ENCODE assay signal across 9 cellular contexts in the genomic region with DNA sequence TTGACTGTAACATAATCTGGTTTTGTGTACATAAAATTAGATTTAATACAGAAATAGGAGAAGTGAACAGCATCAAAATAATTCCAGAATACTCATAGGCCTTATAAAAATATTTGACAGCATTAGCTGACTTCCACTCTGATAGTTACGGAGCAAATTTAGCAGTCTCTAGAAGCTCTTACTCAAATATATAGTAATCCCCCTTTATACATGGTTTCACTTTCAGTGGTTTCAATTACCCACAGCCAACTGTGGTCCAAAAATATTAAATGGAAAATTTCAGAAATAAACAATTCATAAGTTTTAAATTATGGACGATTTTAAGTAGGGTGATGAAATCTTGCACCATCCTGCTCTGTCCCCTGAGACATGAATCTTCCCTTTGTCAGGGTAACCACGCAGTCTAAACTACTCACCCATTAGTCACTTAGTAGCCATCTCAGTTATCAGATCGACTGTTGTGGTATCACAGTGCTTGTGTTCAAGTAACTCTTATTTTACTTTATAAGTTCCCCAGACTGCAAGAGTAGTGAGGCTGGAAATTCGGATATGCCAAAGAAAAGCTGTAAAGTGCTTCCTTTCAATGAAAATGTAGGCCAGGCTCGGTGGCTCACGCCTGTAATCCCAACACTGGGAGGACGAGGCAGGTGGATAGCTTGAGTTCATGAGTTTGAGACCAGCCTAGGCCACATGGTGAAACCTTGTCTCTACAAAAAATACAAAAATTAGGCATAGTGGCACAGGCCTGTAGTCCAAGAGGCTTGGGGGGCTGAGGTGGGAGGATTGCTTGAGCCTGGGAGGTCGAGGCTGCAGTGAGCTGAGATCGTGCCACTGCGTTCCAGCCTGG. TPM values are rescaled to one million over a fixed set of nuclear protein-coding genes. Genes with fewer than 3 reads are reported as not detected.
DNase-seq lines count a peak whose midpoint lies in the region; ATAC-seq, FAIRE-seq and TF ChIP-seq lines count a peak whose summit lies in the region.
"Had no signal": no experiment of that assay in that cellular context is flagged by ENCODE, and none has a peak within 500 bp of the region (broad histone marks: within the 10 kb centered on the region; RNA-seq: fewer than 3 reads in every experiment).

No MANE protein-coding gene starts in this region.

- TF ChIP-seq POLR2A in HepG2 (IDR thresholded peaks at IDR 0.05; ENCODE audit: insufficient read depth in 1 of 2, low read depth in 2 of 2, low read length in 2 of 2) (no peak), Peyer's patch (IDR thresholded peaks at IDR 0.05) (no peak)

- WGBS in HepG2 (ENCODE audit: low lambda C conversion rate): 47% methylated on average over 11 of the region's 11 CpGs

- no peak for FAIRE-seq in HepG2 (lab: Jason Lieb, UNC)

- no peaks in the 10 kb centered on the region for H3K27me3 ChIP-seq in subcutaneous abdominal adipose tissue (ENCODE audit: control insufficient read depth in 5 of 5, insufficient read depth in 4 of 5, low read length in 5 of 5)
- H3K27me3 ChIP-seq in HepG2 (ENCODE audit: control insufficient read depth in 1 of 2, insufficient read depth in 2 of 2, low read length in 2 of 2): no peaks in the 10 kb centered on the region
- no peaks in the 10 kb centered on the region for H3K27me3 ChIP-seq in Peyer's patch
- H3K27me3 ChIP-seq: suprapubic skin had no signal

- TF ChIP-seq RAD21 in HepG2 (CRISPR knock-in tag; IDR thresholded peaks at IDR 0.05): no peak

- H3K4me1 ChIP-seq in subcutaneous abdominal adipose tissue (ENCODE audit: control insufficient read depth in 5 of 5, insufficient read depth in 5 of 5, low read length in 5 of 5) (peaks cover 0 to 2% (median 0%) of the 10 kb centered on the region in 5 donors), HepG2 (ENCODE audit: insufficient read depth, low read length) (no peaks in the 10 kb centered on the region), Peyer's patch (no peaks in the 10 kb centered on the region)

- no peak for DNase-seq in activated T-cell treated with anti-CD3 and anti-CD28 coated beads, Interleukin-2, amount 50 U/mL, for 4 hours
- DNase-seq in activated T-cell treated with anti-CD3 and anti-CD28 coated beads for 4 hours: no peak
- DNase-seq in activated naive CD8-positive, alpha-beta T cell treated with anti-CD3 and anti-CD28 coated beads for 36 hours: no peak
- no peak for DNase-seq in HepG2 (ENCODE audit: low spot score)
- no peak for DNase-seq in UCSD-AML1 (lab: John Stamatoyannopoulos, UW; ENCODE audit: unreplicated experiment)
- no peak for DNase-seq in Peyer's patch

- no peak overlapping the region for H3K4me3 Mint-ChIP-seq in activated T-cell treated with anti-CD3 and anti-CD28 coated beads, Interleukin-2, amount 50 U/mL, for 4 hours
- no peak overlapping the region for H3K4me3 Mint-ChIP-seq in activated naive CD8-positive, alpha-beta T cell treated with anti-CD3 and anti-CD28 coated beads for 36 hours

- H3K79me2 ChIP-seq in HepG2 (ENCODE audit: insufficient read depth, low read length): no peaks in the 10 kb centered on the region

- H3K27me3 Mint-ChIP-seq in activated T-cell treated with anti-CD3 and anti-CD28 coated beads, Interleukin-2, amount 50 U/mL, for 4 hours (ENCODE audit: low read depth): no peaks in the 10 kb centered on the region
- peaks cover 3% of the 10 kb centered on the region for H3K27me3 Mint-ChIP-seq in activated naive CD8-positive, alpha-beta T cell treated with anti-CD3 and anti-CD28 coated beads for 36 hours

- no peak overlapping the region for H2AFZ ChIP-seq in HepG2 (ENCODE audit: low read length)

- peak; percentile 69 to 70 for ATAC-seq in activated T-cell treated with anti-CD3 and anti-CD28 coated beads, Interleukin-2, amount 50 U/mL, for 4 hours
- ATAC-seq in HG03108 (IDR thresholded peaks at IDR 0.05; ENCODE audit: unreplicated experiment): peak; percentile 66
- ATAC-seq in HepG2: no peak

- H3K27ac Mint-ChIP-seq in activated naive CD8-positive, alpha-beta T cell treated with anti-CD3 and anti-CD28 coated beads for 36 hours: peak overlapping the region; percentile 60

- H3K9ac ChIP-seq in subcutaneous abdominal adipose tissue (ENCODE audit: low read length in 5 of 5) (no peak overlapping the region), HepG2 (ENCODE audit: insufficient read depth, low read depth, low read length) (no peak overlapping the region)

- intact Hi-C loops in HepG2 (cut with micrococcal nuclease; ENCODE audit: unreplicated experiment): no loop called here

- H3K4me2 ChIP-seq in HepG2 (ENCODE audit: low read depth, low read length): no peak overlapping the region

- in situ Hi-C loops in HepG2 (cut with HindIII; ENCODE audit: extremely low pct_ligation_motif_present, low pct_unique_long_range_greater_than_20kb): no loop called here

- no peaks in the 10 kb centered on the region for H3K36me3 ChIP-seq in subcutaneous abdominal adipose tissue (ENCODE audit: control insufficient read depth in 5 of 5, insufficient read depth in 5 of 5, low read length in 5 of 5)
- H3K36me3 ChIP-seq in HepG2 (replicated peaks in 1 of 2; ENCODE audit: control insufficient read depth in 1 of 2, insufficient read depth in 2 of 2, low read length in 2 of 2): no peaks in the 10 kb centered on the region
- H3K36me3 ChIP-seq in Peyer's patch: no peaks in the 10 kb centered on the region
- H3K36me3 ChIP-seq: suprapubic skin had no signal

- H3K36me3 Mint-ChIP-seq in activated T-cell treated with anti-CD3 and anti-CD28 coated beads, Interleukin-2, amount 50 U/mL, for 4 hours (ENCODE audit: insufficient read depth): no peaks in the 10 kb centered on the region
- H3K36me3 Mint-ChIP-seq in activated naive CD8-positive, alpha-beta T cell treated with anti-CD3 and anti-CD28 coated beads for 36 hours: no peaks in the 10 kb centered on the region

- H3K9me3 Mint-ChIP-seq in activated T-cell treated with anti-CD3 and anti-CD28 coated beads, Interleukin-2, amount 50 U/mL, for 4 hours: no peaks in the 10 kb centered on the region
- no peaks in the 10 kb centered on the region for H3K9me3 Mint-ChIP-seq in activated naive CD8-positive, alpha-beta T cell treated with anti-CD3 and anti-CD28 coated beads for 36 hours

- H3K4me3 ChIP-seq in subcutaneous abdominal adipose tissue (ENCODE audit: low read depth in 1 of 5, low read length in 5 of 5): peak overlapping the region in 1 of 5 donors; percentile 11
- no peak overlapping the region for H3K4me3 ChIP-seq in HepG2 (replicated peaks in 1 of 3; ENCODE audit: insufficient read depth in 1 of 3, low read depth in 2 of 3, low read length in 3 of 3)
- H3K4me3 ChIP-seq in Peyer's patch: no peak overlapping the region
- H3K4me3 ChIP-seq: suprapubic skin had no signal

- H3K27ac ChIP-seq in subcutaneous abdominal adipose tissue (ENCODE audit: low read depth, low read length) (peak overlapping the region; percentile 33), HepG2 (ENCODE audit: extremely low read length, insufficient read depth, low read length) (no peak overlapping the region), Peyer's patch (no peak overlapping the region)
- H3K27ac ChIP-seq: suprapubic skin had no signal

- H4K20me1 ChIP-seq in HepG2 (ENCODE audit: insufficient read depth, low read length): no peaks in the 10 kb centered on the region

- no peaks in the 10 kb centered on the region for H3K4me1 Mint-ChIP-seq in activated T-cell treated with anti-CD3 and anti-CD28 coated beads, Interleukin-2, amount 50 U/mL, for 4 hours (ENCODE audit: low read depth)
- peaks cover 9% of the 10 kb centered on the region for H3K4me1 Mint-ChIP-seq in activated naive CD8-positive, alpha-beta T cell treated with anti-CD3 and anti-CD28 coated beads for 36 hours

- CTCF ChIA-PET in HepG2 (lab: Yijun Ruan, JAX; ENCODE audit: low intra/inter-chr PET ratio, low total read pairs): no interaction called here

- POLR2A ChIA-PET in HepG2 (lab: Yijun Ruan, JAX): no interaction called here

- TF ChIP-seq CTCF in HepG2 (CRISPR knock-in tag; IDR thresholded peaks at IDR 0.05) (no peak), Peyer's patch (IDR thresholded peaks at IDR 0.05) (no peak)

- no peak for TF ChIP-seq EP300 in HepG2 (IDR thresholded peaks at IDR 0.05; ENCODE audit: low read depth in 2 of 2, low read length in 2 of 2)
- TF ChIP-seq EP300 in HepG2 (CRISPR knock-in tag; IDR thresholded peaks at IDR 0.05; ENCODE audit: borderline replicate concordance): no peak

- BruUV-seq in HepG2 (replicated peaks; lab: Mats Ljungman, UMichigan): no TSS peak

- H3K9me3 ChIP-seq in subcutaneous abdominal adipose tissue (ENCODE audit: control insufficient read depth in 5 of 5, low read length in 5 of 5) (no peaks in the 10 kb centered on the region), HepG2 (ENCODE audit: low read length) (no peaks in the 10 kb centered on the region), Peyer's patch (no peaks in the 10 kb centered on the region)
- H3K9me3 ChIP-seq: suprapubic skin had no signal

RNA-seq across cellular contexts. Expression of gene RTL9, which starts 17.2 kb away (rescaled TPM):
- total RNA-seq in activated T-cell treated with anti-CD3 and anti-CD28 coated beads, Interleukin-2, amount 50 U/mL, for 4 hours: not detected
- not detected for total RNA-seq in activated naive CD8-positive, alpha-beta T cell treated with anti-CD3 and anti-CD28 coated beads for 36 hours
- total RNA-seq in HepG2 (2016; rRNA removed; fragmentation: Illumina TruSeq; extraction: Trizol) (0.02 and 0.15 TPM in 2 replicates), Peyer's patch (not detected)
- total RNA-seq in HepG2 (2016; cell fraction: cytosol; rRNA removed; fragmentation: Illumina TruSeq; extraction: Trizol; ENCODE audit: low read depth): not detected in 2 replicates
- 0.02 TPM in 1 of 2 replicates, not detected in the other for total RNA-seq in HepG2 (2016; cell fraction: insoluble cytoplasmic fraction; rRNA removed; fragmentation: Illumina TruSeq; extraction: Trizol)
- total RNA-seq in HepG2 (2016; cell fraction: membrane; rRNA removed; fragmentation: Illumina TruSeq; extraction: Trizol): not detected in 2 replicates
- total RNA-seq in HepG2 (2016; cell fraction: nucleus; rRNA removed; fragmentation: Illumina TruSeq; extraction: Trizol): 0.06 TPM in 1 of 2 replicates, not detected in the other
- polyA plus RNA-seq in HepG2 (2011; rRNA removed): 0.01 TPM in 1 of 2 replicates, not detected in the other
- 0.01 TPM in 1 of 2 replicates, not detected in the other for polyA plus RNA-seq in HepG2 (2011; cell fraction: cytosol; rRNA removed)
- polyA plus RNA-seq in HepG2 (2011; cell fraction: nucleus; rRNA removed): not detected in 2 replicates
- polyA plus RNA-seq in HepG2 (2012): not detected in 2 replicates
- polyA plus RNA-seq in HepG2 (2016; cell fraction: cytosol; fragmentation: Illumina TruSeq; extraction: Trizol; ENCODE audit: low read depth): not detected in 2 replicates
- 0.04 TPM in 2 replicates for polyA plus RNA-seq in HepG2 (2016; cell fraction: insoluble cytoplasmic fraction; fragmentation: Illumina TruSeq; extraction: Trizol; ENCODE audit: low read depth)
- polyA plus RNA-seq in HepG2 (2016; cell fraction: membrane; fragmentation: Illumina TruSeq; extraction: Trizol; ENCODE audit: low read depth): 0.03 TPM in 1 of 2 replicates, not detected in the other
- polyA plus RNA-seq in HepG2 (2016; cell fraction: nucleus; fragmentation: Illumina TruSeq; extraction: Trizol; ENCODE audit: insufficient read depth, low read depth): 0.11 and 0.16 TPM in 2 replicates
- 0.02 TPM in 1 of 2 replicates, not detected in the other for polyA minus RNA-seq in HepG2 (2011; rRNA and poly(A)+ RNA removed; ENCODE audit: low replicate concordance)
- not detected in 2 replicates for polyA minus RNA-seq in HepG2 (2011; cell fraction: cytosol; rRNA and poly(A)+ RNA removed)
- not detected in 2 replicates for polyA minus RNA-seq in HepG2 (2011; cell fraction: nucleus; rRNA and poly(A)+ RNA removed)

RNA-seq across cellular contexts. Expression of gene AMMECR1, which starts 23.5 kb away (rescaled TPM):
- total RNA-seq in activated T-cell treated with anti-CD3 and anti-CD28 coated beads, Interleukin-2, amount 50 U/mL, for 4 hours: 10 to 100 TPM; 12.6 to 13.4 (median 13.2) TPM
- 10 to 100 TPM; 11.6 to 11.8 TPM for total RNA-seq in activated naive CD8-positive, alpha-beta T cell treated with anti-CD3 and anti-CD28 coated beads for 36 hours
- total RNA-seq in HepG2 (2016; rRNA removed; fragmentation: Illumina TruSeq; extraction: Trizol) (7.5 and 8.6 TPM in 2 replicates), Peyer's patch (1 to 10 TPM; 7.4 to 10.0 (median 8.2) TPM)
- total RNA-seq in HepG2 (2016; cell fraction: cytosol; rRNA removed; fragmentation: Illumina TruSeq; extraction: Trizol; ENCODE audit: low read depth): 1.1 and 1.5 TPM in 2 replicates
- total RNA-seq in HepG2 (2016; cell fraction: insoluble cytoplasmic fraction; rRNA removed; fragmentation: Illumina TruSeq; extraction: Trizol): 7.4 and 9.7 TPM in 2 replicates
- 3.4 and 4.0 TPM in 2 replicates for total RNA-seq in HepG2 (2016; cell fraction: membrane; rRNA removed; fragmentation: Illumina TruSeq; extraction: Trizol)
- 8.1 and 9.4 TPM in 2 replicates for total RNA-seq in HepG2 (2016; cell fraction: nucleus; rRNA removed; fragmentation: Illumina TruSeq; extraction: Trizol)
- 1.8 and 3.1 TPM in 2 replicates for polyA plus RNA-seq in HepG2 (2011; rRNA removed)
- polyA plus RNA-seq in HepG2 (2011; cell fraction: cytosol; rRNA removed): 1.2 and 1.6 TPM in 2 replicates
- 1.7 and 2.0 TPM in 2 replicates for polyA plus RNA-seq in HepG2 (2011; cell fraction: nucleus; rRNA removed)
- 1.7 and 2.6 TPM in 2 replicates for polyA plus RNA-seq in HepG2 (2012)
- polyA plus RNA-seq in HepG2 (2016; cell fraction: cytosol; fragmentation: Illumina TruSeq; extraction: Trizol; ENCODE audit: low read depth): 1.0 and 1.4 TPM in 2 replicates
- polyA plus RNA-seq in HepG2 (2016; cell fraction: insoluble cytoplasmic fraction; fragmentation: Illumina TruSeq; extraction: Trizol; ENCODE audit: low read depth): 9.1 and 9.4 TPM in 2 replicates
- 2.3 and 2.6 TPM in 2 replicates for polyA plus RNA-seq in HepG2 (2016; cell fraction: membrane; fragmentation: Illumina TruSeq; extraction: Trizol; ENCODE audit: low read depth)
- polyA plus RNA-seq in HepG2 (2016; cell fraction: nucleus; fragmentation: Illumina TruSeq; extraction: Trizol; ENCODE audit: insufficient read depth, low read depth): 6.1 and 6.2 TPM in 2 replicates
- 6.0 and 12.4 TPM in 2 replicates for polyA minus RNA-seq in HepG2 (2011; rRNA and poly(A)+ RNA removed; ENCODE audit: low replicate concordance)
- 1.5 and 1.9 TPM in 2 replicates for polyA minus RNA-seq in HepG2 (2011; cell fraction: cytosol; rRNA and poly(A)+ RNA removed)
- polyA minus RNA-seq in HepG2 (2011; cell fraction: nucleus; rRNA and poly(A)+ RNA removed): 10.1 and 13.5 TPM in 2 replicates
